ENCODE assay signal across 14 cellular contexts in the genomic region with DNA sequence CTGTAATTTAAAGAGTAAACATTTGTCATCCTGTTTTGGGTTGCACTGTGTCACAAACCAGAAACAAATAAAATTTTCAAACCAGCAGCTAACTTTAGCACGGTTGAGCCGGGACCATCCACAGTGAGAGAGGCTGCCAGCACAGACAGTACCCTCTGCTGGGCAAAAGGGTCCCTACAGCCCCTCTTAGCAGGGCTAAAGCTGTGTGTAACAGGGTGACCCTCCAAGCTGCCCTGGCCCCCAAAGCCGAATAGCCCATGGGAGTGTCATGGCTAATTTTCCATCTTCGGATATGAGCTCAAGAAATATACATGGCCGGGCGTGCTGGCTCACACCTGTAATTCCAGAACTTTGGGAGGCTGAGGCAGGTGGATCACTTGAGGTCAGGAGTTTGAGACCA.
DNase-seq lines count a peak whose midpoint lies in the region; ATAC-seq and TF ChIP-seq lines count a peak whose summit lies in the region.
"Had no signal": no experiment of that assay in that cellular context is flagged by ENCODE, and none has a peak within 500 bp of the region (broad histone marks: within the 10 kb centered on the region; RNA-seq: fewer than 3 reads in every experiment).

No MANE protein-coding gene starts in this region.

- no peak overlapping the region for H3K9ac ChIP-seq in OCI-LY1 (ENCODE audit: low read length)
- H3K9ac ChIP-seq: BLaER1 treated with 17β-estradiol and CSF1 and Interleukin-3, amounts not matched to agents 10 nM and 100 nM had no signal

- TF ChIP-seq CTCF in 22Rv1 (IDR thresholded peaks at IDR 0.05) (peak; percentile 51), GM06990 (IDR thresholded peaks at IDR 0.05; ENCODE audit: insufficient read depth, low read length, poor library complexity, severe bottlenecking) (peak; percentile 40), OCI-LY1 (IDR thresholded peaks at IDR 0.05; ENCODE audit: low read length) (peak; percentile 75)

- no peaks in the 10 kb centered on the region for H3F3A ChIP-seq in OCI-LY1 (ENCODE audit: insufficient read depth, low read length)

- no peaks in the 10 kb centered on the region for H3K79me2 ChIP-seq in OCI-LY1 (ENCODE audit: insufficient read depth, low read length)

- H2AFZ ChIP-seq in OCI-LY1 (ENCODE audit: low read length), result no peak overlapping the region

- no peaks in the 10 kb centered on the region for H3K9me2 ChIP-seq in OCI-LY1 (ENCODE audit: low read depth, low read length)

- H3K4me2 ChIP-seq in OCI-LY1 (ENCODE audit: low read length), result no peak overlapping the region
- H3K4me2 ChIP-seq: BLaER1 treated with 17β-estradiol and CSF1 and Interleukin-3, amounts not matched to agents 10 nM and 100 nM had no signal

- H3K27me3 ChIP-seq in GM06990 (replicated peaks; ENCODE audit: control insufficient read depth, insufficient read depth, low read length) (no peaks in the 10 kb centered on the region), OCI-LY1 (ENCODE audit: insufficient read depth, low read length) (no peaks in the 10 kb centered on the region)
- H3K27me3 ChIP-seq: BLaER1 treated with 17β-estradiol and CSF1 and Interleukin-3, amounts not matched to agents 10 nM and 100 nM had no signal

- peaks cover 6% of the 10 kb centered on the region for H3K4me1 ChIP-seq in OCI-LY1 (ENCODE audit: insufficient read depth, low read length, severe bottlenecking)
- H3K4me1 ChIP-seq: BLaER1 treated with 17β-estradiol and CSF1 and Interleukin-3, amounts not matched to agents 10 nM and 100 nM had no signal

- DNase-seq in GM06990 (ENCODE audit: extremely low read depth, insufficient read length) (no peak), globus pallidus (ENCODE audit: low spot score) (peak; percentile 3), GM03348 (ENCODE audit: low spot score) (no peak)
- no peak for DNase-seq in activated CD4-positive, CD25-positive, alpha-beta regulatory T cell treated with anti-CD3 and anti-CD28 coated beads, Interleukin-2, amount 50 U/mL, for 72 hours
- DNase-seq: activated naive CD8-positive, alpha-beta T cell treated with anti-CD3 and anti-CD28 coated beads for 36 hours; GF-D8; mucosa of descending colon; Right ventricle myocardium superior had no signal

- no peaks in the 10 kb centered on the region for H3K9me3 ChIP-seq in OCI-LY1 (ENCODE audit: low read length)
- H3K9me3 ChIP-seq: mucosa of descending colon had no signal

- no peaks in the 10 kb centered on the region for H4K20me1 ChIP-seq in OCI-LY1 (ENCODE audit: insufficient read depth, low read length)
- H4K20me1 ChIP-seq: BLaER1 treated with 17β-estradiol and CSF1 and Interleukin-3, amounts not matched to agents 10 nM and 100 nM had no signal

- ATAC-seq in HG03439 (IDR thresholded peaks at IDR 0.05; ENCODE audit: unreplicated experiment) (no peak), HG03378 (IDR thresholded peaks at IDR 0.05; ENCODE audit: unreplicated experiment) (no peak)
- ATAC-seq: mucosa of descending colon had no signal

- H3K4me3 ChIP-seq in GM06990 (replicated peaks; ENCODE audit: low read depth, low read length) (no peak overlapping the region), OCI-LY1 (ENCODE audit: low read depth, low read length, poor library complexity, severe bottlenecking) (no peak overlapping the region)
- H3K4me3 ChIP-seq: BLaER1 treated with 17β-estradiol and CSF1 and Interleukin-3, amounts not matched to agents 10 nM and 100 nM; mucosa of descending colon had no signal

- H3K27ac ChIP-seq in 22Rv1 (no peak overlapping the region), OCI-LY1 (ENCODE audit: low read depth, low read length, poor library complexity, severe bottlenecking) (no peak overlapping the region)
- H3K27ac ChIP-seq: BLaER1 treated with 17β-estradiol and CSF1 and Interleukin-3, amounts not matched to agents 10 nM and 100 nM; HL-60 had no signal

- H3K36me3 ChIP-seq in GM06990 (ENCODE audit: control insufficient read depth, insufficient read depth, low read length) (no peaks in the 10 kb centered on the region), OCI-LY1 (ENCODE audit: insufficient read depth, low read length) (no peaks in the 10 kb centered on the region)
- H3K36me3 ChIP-seq: BLaER1 treated with 17β-estradiol and CSF1 and Interleukin-3, amounts not matched to agents 10 nM and 100 nM had no signal
